Comparison of ENCODE assay signal across 26 cellular contexts in the genomic region with DNA sequence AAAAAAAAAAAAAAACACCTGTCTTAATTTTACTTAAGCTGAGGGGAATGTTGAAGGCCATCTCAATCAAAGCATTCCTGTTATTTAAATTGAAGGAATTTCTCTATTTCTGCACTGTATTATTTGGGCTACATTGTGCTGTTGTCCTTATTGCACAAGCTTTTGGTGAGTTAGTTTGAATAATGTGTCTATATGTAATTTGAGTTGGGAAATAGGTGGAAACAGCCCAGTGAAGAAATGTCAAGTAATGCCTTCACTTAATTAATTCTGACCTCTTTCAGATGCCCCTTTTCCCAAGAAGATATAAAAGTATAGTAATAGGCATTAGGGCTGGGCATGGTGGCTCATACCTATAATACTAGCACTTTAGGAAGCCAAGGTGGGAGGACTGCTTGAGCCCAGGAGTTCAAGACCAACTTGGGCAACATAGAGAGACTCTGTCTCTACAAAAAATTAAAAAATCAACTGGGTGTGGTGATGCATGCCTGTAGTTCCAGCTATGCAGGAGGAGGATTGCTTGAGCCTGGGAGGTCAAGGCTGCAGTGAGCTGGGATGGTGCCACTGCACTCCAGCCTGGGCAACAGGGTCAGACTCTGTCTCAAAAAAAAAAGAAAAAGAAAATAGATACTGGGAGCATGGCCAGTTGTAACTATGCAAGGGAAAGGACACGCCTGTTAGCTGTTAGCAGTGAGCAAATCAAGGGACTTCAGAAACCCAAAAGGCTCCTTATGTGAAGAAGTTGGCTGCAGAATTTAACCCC. TPM values are rescaled to one million over a fixed set of nuclear protein-coding genes. Genes with fewer than 3 reads are reported as not detected.
"Had no signal": no experiment of that assay in that cellular context is flagged by ENCODE, and none has a peak within 500 bp of the region (broad histone marks: within the 10 kb centered on the region; RNA-seq: fewer than 3 reads in every experiment).

No MANE protein-coding gene starts in this region.

- H3K79me2 ChIP-seq: hepatocyte had no signal

- H3K4me1 ChIP-seq: colonic mucosa, esophagus squamous epithelium, left lung had no signal

- H3K36me3 Mint-ChIP-seq: activated CD4-positive, alpha-beta memory T cell treated with anti-CD3 and anti-CD28 coated beads for 36 hours; activated naive CD8-positive, alpha-beta T cell treated with anti-CD3 and anti-CD28 coated beads, Interleukin-2, amount 10 ng/mL, durations not matched to agents 7 days and 5 days; brain; immature natural killer cell had no signal

- H3K9me3 ChIP-seq: colonic mucosa, esophagus squamous epithelium, left lung, upper lobe of left lung had no signal

- H3K9me3 Mint-ChIP-seq: activated CD4-positive, alpha-beta memory T cell treated with anti-CD3 and anti-CD28 coated beads for 36 hours; activated naive CD8-positive, alpha-beta T cell treated with anti-CD3 and anti-CD28 coated beads, Interleukin-2, amount 10 ng/mL, durations not matched to agents 7 days and 5 days; brain; immature natural killer cell had no signal

- H3K27ac ChIP-seq: colonic mucosa, esophagus squamous epithelium, left lung, upper lobe of left lung had no signal

- H3K36me3 ChIP-seq: colonic mucosa, esophagus squamous epithelium, left lung, upper lobe of left lung had no signal

- H2AFZ ChIP-seq: hepatocyte had no signal

- H3K27me3 Mint-ChIP-seq: activated CD4-positive, alpha-beta memory T cell treated with anti-CD3 and anti-CD28 coated beads for 36 hours had no signal

- H3K4me3 ChIP-seq: colonic mucosa, esophagus squamous epithelium, hepatocyte, left lung, upper lobe of left lung had no signal

- ATAC-seq: left lung, SK-N-SH treated with all-trans-retinoic acid at 6 μM for 48 hours had no signal

- H3K27ac Mint-ChIP-seq: activated CD4-positive, alpha-beta memory T cell treated with anti-CD3 and anti-CD28 coated beads for 36 hours; activated naive CD4-positive, alpha-beta T cell treated with anti-CD3 and anti-CD28 coated beads for 36 hours; activated naive CD8-positive, alpha-beta T cell treated with anti-CD3 and anti-CD28 coated beads, Interleukin-2, amount 10 ng/mL, durations not matched to agents 7 days and 5 days; brain; immature natural killer cell; nephron progenitor cell had no signal

- DNase-seq: activated CD4-positive, alpha-beta memory T cell treated with anti-CD3 and anti-CD28 coated beads for 36 hours; activated CD4-positive, alpha-beta T cell treated with anti-CD3 and anti-CD28 coated beads for 48 hours; activated effector memory CD4-positive, alpha-beta T cell treated with Interleukin-2 at 50 U/mL for 16 hours; activated naive CD4-positive, alpha-beta T cell treated with anti-CD3 and anti-CD28 coated beads for 36 hours; activated naive CD8-positive, alpha-beta T cell treated with anti-CD3 and anti-CD28 coated beads, Interleukin-2, amount 10 ng/mL, durations not matched to agents 7 days and 5 days; activated T-cell treated with anti-CD3 and anti-CD28 coated beads, Interleukin-2, amount 50 U/mL, for 48 hours; central memory CD4-positive, alpha-beta T cell; colonic mucosa; esophagus squamous epithelium; foreskin melanocyte; immature natural killer cell; left lung; midbrain; nephron progenitor cell; stimulated activated CD4-positive, alpha-beta T cell treated with anti-CD3 and anti-CD28 coated beads, Interleukin-2, amount 100 ng/mL, for 48 hours; stimulated activated naive CD4-positive, alpha-beta T cell; upper lobe of left lung had no signal

- H3K4me3 Mint-ChIP-seq: activated CD4-positive, alpha-beta memory T cell treated with anti-CD3 and anti-CD28 coated beads for 36 hours; activated naive CD4-positive, alpha-beta T cell treated with anti-CD3 and anti-CD28 coated beads for 36 hours; activated naive CD8-positive, alpha-beta T cell treated with anti-CD3 and anti-CD28 coated beads, Interleukin-2, amount 10 ng/mL, durations not matched to agents 7 days and 5 days; brain; immature natural killer cell; nephron progenitor cell had no signal

- H3K4me2 ChIP-seq: hepatocyte had no signal

- H3K27me3 ChIP-seq: colonic mucosa, esophagus squamous epithelium, hepatocyte, left lung, upper lobe of left lung had no signal

RNA-seq across cellular contexts. Expression of gene OR10A6, which starts 34.9 kb away (rescaled TPM):
- total RNA-seq: activated CD4-positive, alpha-beta memory T cell treated with anti-CD3 and anti-CD28 coated beads for 36 hours; activated naive CD4-positive, alpha-beta T cell treated with anti-CD3 and anti-CD28 coated beads for 36 hours; activated naive CD8-positive, alpha-beta T cell treated with anti-CD3 and anti-CD28 coated beads, Interleukin-2, amount 10 ng/mL, durations not matched to agents 7 days and 5 days; colonic mucosa; esophagus squamous epithelium; hepatocyte; kidney epithelial cell; left lung; lung microvascular endothelial cell; myocyte; renal cortical epithelial cell; T-helper 2 cell treated with Interferon-gamma antibody and Interleukin-4, amounts not matched to agents 100 ng/mL and 5 ng/mL, for 36 hours; upper lobe of left lung had no signal
- polyA plus RNA-seq: hepatocyte, immature natural killer cell had no signal

RNA-seq across cellular contexts. Expression of gene OR10A3, which starts 45.3 kb away (rescaled TPM):
- total RNA-seq: activated CD4-positive, alpha-beta memory T cell treated with anti-CD3 and anti-CD28 coated beads for 36 hours; activated naive CD4-positive, alpha-beta T cell treated with anti-CD3 and anti-CD28 coated beads for 36 hours; activated naive CD8-positive, alpha-beta T cell treated with anti-CD3 and anti-CD28 coated beads, Interleukin-2, amount 10 ng/mL, durations not matched to agents 7 days and 5 days; colonic mucosa; esophagus squamous epithelium; hepatocyte; kidney epithelial cell; left lung; lung microvascular endothelial cell; T-helper 2 cell treated with Interferon-gamma antibody and Interleukin-4, amounts not matched to agents 100 ng/mL and 5 ng/mL, for 36 hours; upper lobe of left lung had no signal
- polyA plus RNA-seq: hepatocyte, immature natural killer cell, thymus had no signal
